In genomic region chr9:104278929-104279500, GRCh38 we compare ENCODE assay signal across 22 cellular contexts.
A peak's percentile ranks its signal among the peaks of the same experiment; 100 is the strongest.
DNase-seq lines count a peak whose midpoint lies in the region; ATAC-seq, FAIRE-seq and TF ChIP-seq lines count a peak whose summit lies in the region.
"Had no signal": no experiment of that assay in that cellular context is flagged by ENCODE, and none has a peak within 500 bp of the region (broad histone marks: within the 10 kb centered on the region; RNA-seq: fewer than 3 reads in every experiment).

No MANE protein-coding gene starts in this region.

- no TSS peak for BruUV-seq in endothelial cell of umbilical vein (replicated peaks; lab: Mats Ljungman, UMichigan)

- H3K27ac Mint-ChIP-seq in mesothelial cell of epicardium: peak overlapping the region; percentile 87
- H3K27ac Mint-ChIP-seq in type B pancreatic cell: no peak overlapping the region
- H3K27ac Mint-ChIP-seq: CD4-positive, alpha-beta memory T cell; HFFc6 had no signal

- H3K27me3 Mint-ChIP-seq in mesothelial cell of epicardium (ENCODE audit: low read depth) (peaks cover 10% of the 10 kb centered on the region), type B pancreatic cell (no peaks in the 10 kb centered on the region)
- H3K27me3 Mint-ChIP-seq: CD4-positive, alpha-beta memory T cell had no signal

- H4K20me1 ChIP-seq in endothelial cell of umbilical vein (replicated peaks; ENCODE audit: control insufficient read depth, extremely low read depth, insufficient read depth, low read length): no peaks in the 10 kb centered on the region

- H3K27ac ChIP-seq in endothelial cell of umbilical vein (ENCODE audit: insufficient read depth, low read depth, low read length) (no peak overlapping the region), upper lobe of right lung (no peak overlapping the region)

- no peak for ATAC-seq in upper lobe of right lung

- dilution Hi-C loops in endothelial cell of umbilical vein (cut with MboI; ENCODE audit: extremely low pct_ligation_motif_present, low sequenced_read_pairs): no loop called here

- TF ChIP-seq POLR2A in endothelial cell of umbilical vein (IDR thresholded peaks at IDR 0.05; ENCODE audit: low read depth, low read length): no peak

- H3K9me3 ChIP-seq in endothelial cell of umbilical vein (replicated peaks; ENCODE audit: control insufficient read depth, insufficient read depth, low read length) (peaks cover 2% of the 10 kb centered on the region), upper lobe of right lung (no peaks in the 10 kb centered on the region)
- H3K9me3 ChIP-seq: HAP-1, MG63 had no signal

- DNase-seq in OCI-M1 (lab: John Stamatoyannopoulos, UW): peak; percentile 21
- DNase-seq in endothelial cell of umbilical vein (ENCODE audit: low read depth, low spot score): peak; percentile 1
- DNase-seq in mesothelial cell of epicardium (ENCODE audit: low spot score in 2 of 2, unreplicated experiment in 2 of 2): no peak
- DNase-seq in upper lobe of right lung: no peak
- no peak for DNase-seq in type B pancreatic cell (ENCODE audit: extremely low spot score, unreplicated experiment)
- DNase-seq in hippocampal formation (lab: John Stamatoyannopoulos, UW): no peak
- no peak for DNase-seq in NOMO-1 (lab: John Stamatoyannopoulos, UW; ENCODE audit: unreplicated experiment in 2 of 2)
- DNase-seq: C1 segment of cervical spinal cord; CD4-positive, alpha-beta memory T cell; COR-L47; DMS79 treated with DMSO at 0.1 percent for 48 hours; GF-D8; GOT3; IMR-90; KG1; MG63; NCI-H2029; NCI-H2227 treated with DMSO at 0.1 percent for 48 hours had no signal

- H3K4me1 ChIP-seq in endothelial cell of umbilical vein (ENCODE audit: control insufficient read depth, extremely low read depth, insufficient read depth, low read length) (no peaks in the 10 kb centered on the region), upper lobe of right lung (no peaks in the 10 kb centered on the region)
- H3K4me1 ChIP-seq: HAP-1 had no signal

- peaks cover 19% of the 10 kb centered on the region for H3K9me3 Mint-ChIP-seq in mesothelial cell of epicardium
- no peaks in the 10 kb centered on the region for H3K9me3 Mint-ChIP-seq in type B pancreatic cell

- H3K36me3 ChIP-seq in endothelial cell of umbilical vein (ENCODE audit: control insufficient read depth in 2 of 2, extremely low read depth in 1 of 2, insufficient read depth in 2 of 2, low read length in 2 of 2) (no peaks in the 10 kb centered on the region), upper lobe of right lung (no peaks in the 10 kb centered on the region)
- H3K36me3 ChIP-seq: HAP-1, MG63 had no signal

- H3K9me1 ChIP-seq in endothelial cell of umbilical vein (replicated peaks; ENCODE audit: control insufficient read depth, extremely low read depth, insufficient read depth, low read length): no peaks in the 10 kb centered on the region

- no peaks in the 10 kb centered on the region for H3K79me2 ChIP-seq in endothelial cell of umbilical vein (ENCODE audit: control insufficient read depth, insufficient read depth, low read length)

- H3K36me3 Mint-ChIP-seq in mesothelial cell of epicardium (no peaks in the 10 kb centered on the region), type B pancreatic cell (no peaks in the 10 kb centered on the region)
- H3K36me3 Mint-ChIP-seq: CD4-positive, alpha-beta memory T cell had no signal

- no peak for FAIRE-seq in endothelial cell of umbilical vein (lab: Jason Lieb, UNC)
- FAIRE-seq: A204.1, GM12892 had no signal

- TF ChIP-seq CTCF in endothelial cell of umbilical vein (IDR thresholded peaks at IDR 0.05; ENCODE audit: extremely low read depth in 1 of 2, insufficient read depth in 1 of 2, low read depth in 1 of 2, low read length in 2 of 2) (no peak), mesothelial cell of epicardium (IDR thresholded peaks at IDR 0.05; ENCODE audit: unreplicated experiment) (no peak), upper lobe of right lung (IDR thresholded peaks at IDR 0.05) (no peak), type B pancreatic cell (conservative IDR thresholded peaks at IDR 0.05) (no peak)

- no peak overlapping the region for H2AFZ ChIP-seq in endothelial cell of umbilical vein (ENCODE audit: low read depth, low read length)

- no peak overlapping the region for H3K4me2 ChIP-seq in endothelial cell of umbilical vein (ENCODE audit: insufficient read depth, low read length)

- H3K4me3 Mint-ChIP-seq in mesothelial cell of epicardium: no peak overlapping the region
- H3K4me3 Mint-ChIP-seq in type B pancreatic cell: no peak overlapping the region
- H3K4me3 Mint-ChIP-seq: CD4-positive, alpha-beta memory T cell; HFFc6 had no signal

- CTCF ChIA-PET in endothelial cell of umbilical vein (lab: Charles Lee): no interaction called here

- H3K9ac ChIP-seq in endothelial cell of umbilical vein (replicated peaks; ENCODE audit: extremely low read depth, insufficient read depth, low read length): no peak overlapping the region

- H3K4me3 ChIP-seq in endothelial cell of umbilical vein (replicated peaks in 1 of 3; ENCODE audit: insufficient read depth in 1 of 3, low read depth in 1 of 3, low read length in 3 of 3): no peak overlapping the region
- peak overlapping the region; percentile 9 for H3K4me3 ChIP-seq in upper lobe of right lung
- H3K4me3 ChIP-seq: HAP-1, MG63 had no signal

- intact Hi-C loops in endothelial cell of umbilical vein (cut with micrococcal nuclease) (no loop called here), upper lobe of right lung (cut with DNase I) (no loop called here)

- peaks cover 30% of the 10 kb centered on the region for H3K4me1 Mint-ChIP-seq in mesothelial cell of epicardium
- H3K4me1 Mint-ChIP-seq in type B pancreatic cell (ENCODE audit: unreplicated experiment): no peaks in the 10 kb centered on the region
- H3K4me1 Mint-ChIP-seq: CD4-positive, alpha-beta memory T cell had no signal

- H3K27me3 ChIP-seq in endothelial cell of umbilical vein (ENCODE audit: control insufficient read depth in 2 of 2, insufficient read depth in 2 of 2, low read length in 2 of 2) (no peaks in the 10 kb centered on the region), upper lobe of right lung (no peaks in the 10 kb centered on the region)
- H3K27me3 ChIP-seq: MG63 had no signal

- POLR2A ChIA-PET in endothelial cell of umbilical vein (lab: Charles Lee): no interaction called here

TF ChIP-seq in endothelial cell of umbilical vein, 7 proteins besides CTCF, POLR2A, EP300 and RAD21:
- TF ChIP-seq GATA2 (IDR thresholded peaks at IDR 0.05; ENCODE audit: insufficient read depth, insufficient read length, low read depth, low read length): no peak
- TF ChIP-seq FOS (IDR thresholded peaks at IDR 0.05; ENCODE audit: borderline replicate concordance, insufficient read depth, low read length): no peak
- no peak for TF ChIP-seq MAX (IDR thresholded peaks at IDR 0.05; ENCODE audit: insufficient read depth, insufficient read length)
- no peak for TF ChIP-seq EZH2 (IDR thresholded peaks at IDR 0.05; ENCODE audit: borderline replicate concordance, low read depth, low read length, severe bottlenecking)
- TF ChIP-seq MYC (IDR thresholded peaks at IDR 0.05; ENCODE audit: low read depth, low read length): no peak
- TF ChIP-seq JUN (IDR thresholded peaks at IDR 0.05; ENCODE audit: borderline replicate concordance, insufficient read depth, insufficient read length, low read depth): no peak
- TF ChIP-seq POLR2AphosphoS5 (IDR thresholded peaks at IDR 0.05; ENCODE audit: insufficient read depth, low read depth, low read length): no peak

Comparison
In these comparisons a context has a peak if more than half of its experiments do, and no peak if none do; other contexts are left out.
1. DNase-seq: peak in OCI-M1 (single experiment) and endothelial cell of umbilical vein (single experiment); none in mesothelial cell of epicardium (0 of 2), upper lobe of right lung (single experiment), type B pancreatic cell (single experiment), hippocampal formation (0 of 2) and NOMO-1 (0 of 2).